ENCODE assay signal across 26 cellular contexts in genomic region chr7:139644191-139644590, GRCh38.
DNase-seq lines count a peak whose midpoint lies in the region; ATAC-seq lines count a peak whose summit lies in the region.
"Had no signal": no experiment of that assay in that cellular context is flagged by ENCODE, and none has a peak within 500 bp of the region (broad histone marks: within the 10 kb centered on the region; RNA-seq: fewer than 3 reads in every experiment).

No MANE protein-coding gene starts in this region.

- POLR2A ChIA-PET in naive thymus-derived CD8-positive, alpha-beta T cell (lab: Charles Lee) = interaction anchor here (2.1 kb wide), 1 partner anchor 135 kb away, joined by 11 read pairs; the partner anchor contains the start of gene HIPK2

- H3K4me3 Mint-ChIP-seq in naive thymus-derived CD8-positive, alpha-beta T cell = peak overlapping the region in 5 of 10 donors; percentile 14 to 57 (median 34)
- H3K4me3 Mint-ChIP-seq: neural crest cell; stimulated activated memory B cell treated with anti-CD40 and anti-IgM and Interleukin-4, amounts not matched to agents 10 μg/mL and 1 μg/mL and 100 μg/mL, for 72 hours had no signal

- no peaks in the 10 kb centered on the region for H3K9me3 Mint-ChIP-seq in activated naive CD4-positive, alpha-beta T cell treated with anti-CD3 and anti-CD28 coated beads, Interleukin-2, amount 50 U/mL, for 72 hours
- H3K9me3 Mint-ChIP-seq in naive thymus-derived CD8-positive, alpha-beta T cell = no peaks in the 10 kb centered on the region
- H3K9me3 Mint-ChIP-seq: activated naive CD4-positive, alpha-beta T cell treated with anti-CD3 and anti-CD28 coated beads, Interleukin-2, amount 50 U/mL, for 24 hours; neural crest cell; stimulated activated memory B cell treated with anti-CD40 and anti-IgM and Interleukin-4, amounts not matched to agents 10 μg/mL and 1 μg/mL and 100 μg/mL, for 72 hours had no signal

- H3K36me3 Mint-ChIP-seq in activated naive CD4-positive, alpha-beta T cell treated with anti-CD3 and anti-CD28 coated beads, Interleukin-2, amount 50 U/mL, for 72 hours = no peaks in the 10 kb centered on the region
- H3K36me3 Mint-ChIP-seq in naive thymus-derived CD8-positive, alpha-beta T cell = peaks cover 0 to 3% (median 2%) of the 10 kb centered on the region in 3 donors

- peaks cover 43 to 79% (median 66%) of the 10 kb centered on the region in 4 donors for H3K4me1 Mint-ChIP-seq in naive thymus-derived CD8-positive, alpha-beta T cell

- DNase-seq in NCI-H345 treated with DMSO at 0.1 percent for 48 hours (lab: John Stamatoyannopoulos, UW; ENCODE audit: unreplicated experiment) (peak; percentile 22), NCI-H345 (lab: John Stamatoyannopoulos, UW) (no peak), retina (no peak), LoVo (ENCODE audit: low spot score) (no peak)
- DNase-seq in activated naive CD4-positive, alpha-beta T cell treated with anti-CD3 and anti-CD28 coated beads, Interleukin-2, amount 50 U/mL, for 16 hours = peak; percentile 38
- DNase-seq in activated naive CD4-positive, alpha-beta T cell treated with anti-CD3 and anti-CD28 coated beads, Interleukin-2, amount 50 U/mL, for 72 hours (ENCODE audit: low spot score in 2 of 2) = no peak
- DNase-seq in naive thymus-derived CD8-positive, alpha-beta T cell = peak in 5 of 10 donors; percentile 40 to 66 (median 57)
- DNase-seq: 8988T; activated CD4-positive, CD25-positive, alpha-beta regulatory T cell; AML-193; erythroblast; foreskin fibroblast; GF-D8; left ventricle myocardium superior; midbrain; NCI-H1436; NCI-H2171 treated with DMSO at 0.1 percent for 48 hours; NCI-H526 treated with DMSO at 0.1 percent for 48 hours; T-helper 9 cell; thyroid gland had no signal

- H3K27ac Mint-ChIP-seq in activated naive CD4-positive, alpha-beta T cell treated with anti-CD3 and anti-CD28 coated beads, Interleukin-2, amount 50 U/mL, for 72 hours = no peak overlapping the region
- H3K27ac Mint-ChIP-seq in naive thymus-derived CD8-positive, alpha-beta T cell = peak overlapping the region in 8 of 10 donors; percentile 7 to 91 (median 72)
- H3K27ac Mint-ChIP-seq: activated naive CD4-positive, alpha-beta T cell treated with anti-CD3 and anti-CD28 coated beads, Interleukin-2, amount 50 U/mL, for 24 hours; progenitor cell of endocrine pancreas; stimulated activated memory B cell treated with anti-CD40 and anti-IgM and Interleukin-4, amounts not matched to agents 10 μg/mL and 1 μg/mL and 100 μg/mL, for 72 hours had no signal

- no peak for ATAC-seq in activated naive CD4-positive, alpha-beta T cell treated with anti-CD3 and anti-CD28 coated beads, Interleukin-2, amount 50 U/mL, for 72 hours
- peak; percentile 68 to 80 for ATAC-seq in naive thymus-derived CD8-positive, alpha-beta T cell
- no peak for ATAC-seq in HG02973 (IDR thresholded peaks at IDR 0.05; ENCODE audit: unreplicated experiment)
- ATAC-seq: left ventricle myocardium superior; SK-N-SH treated with all-trans-retinoic acid at 6 μM for 48 hours; stimulated activated memory B cell treated with anti-CD40 and anti-IgM and Interleukin-4, amounts not matched to agents 10 μg/mL and 1 μg/mL and 100 μg/mL, for 72 hours had no signal

- H3K27me3 Mint-ChIP-seq in naive thymus-derived CD8-positive, alpha-beta T cell = no peaks in the 10 kb centered on the region
- H3K27me3 Mint-ChIP-seq: activated naive CD4-positive, alpha-beta T cell treated with anti-CD3 and anti-CD28 coated beads, Interleukin-2, amount 50 U/mL, for 24 hours; progenitor cell of endocrine pancreas; stimulated activated memory B cell treated with anti-CD40 and anti-IgM and Interleukin-4, amounts not matched to agents 10 μg/mL and 1 μg/mL and 100 μg/mL, for 72 hours had no signal

Comparison
In these comparisons a context has a peak if more than half of its experiments do, and no peak if none do; other contexts are left out.
1. DNase-seq: peak in NCI-H345 treated with DMSO at 0.1 percent for 48 hours (single experiment) and activated naive CD4-positive, alpha-beta T cell treated with anti-CD3 and anti-CD28 coated beads, Interleukin-2, amount 50 U/mL, for 16 hours (single experiment); none in NCI-H345 (single experiment), activated naive CD4-positive, alpha-beta T cell treated with anti-CD3 and anti-CD28 coated beads, Interleukin-2, amount 50 U/mL, for 72 hours (0 of 2), retina (single experiment) and LoVo (single experiment).
2. ATAC-seq: peak in naive thymus-derived CD8-positive, alpha-beta T cell (2 of 2); none in activated naive CD4-positive, alpha-beta T cell treated with anti-CD3 and anti-CD28 coated beads, Interleukin-2, amount 50 U/mL, for 72 hours (0 of 2) and HG02973 (single experiment).
3. H3K27ac Mint-ChIP-seq: peak in naive thymus-derived CD8-positive, alpha-beta T cell (8 of 10); none in activated naive CD4-positive, alpha-beta T cell treated with anti-CD3 and anti-CD28 coated beads, Interleukin-2, amount 50 U/mL, for 72 hours (0 of 2).